1 cellular context compared by ENCODE assay signal in the genomic region with DNA sequence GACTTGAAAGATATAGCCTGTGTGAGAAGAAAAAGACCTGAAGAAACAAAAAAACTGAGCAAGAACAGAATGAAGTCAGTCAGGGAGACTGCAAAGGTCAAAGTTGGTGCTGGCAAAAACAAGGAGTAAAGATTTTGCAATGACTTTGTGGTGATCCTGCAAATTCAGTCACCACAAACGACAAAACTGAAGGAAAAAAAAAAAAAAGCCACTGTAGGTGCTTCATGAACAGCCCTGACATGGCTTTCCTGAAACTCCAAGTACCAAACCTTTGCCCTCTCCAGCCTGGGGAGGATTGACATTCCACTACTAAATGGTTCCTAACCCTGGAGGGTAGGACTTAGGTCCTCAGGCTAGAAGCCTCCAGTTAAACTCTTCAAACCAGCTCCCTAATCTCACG.
TF ChIP-seq lines count a peak whose summit lies in the region.

No MANE protein-coding gene starts in this region.

TF ChIP-seq in IMR-90, 13 proteins besides CTCF, POLR2A, EP300 and RAD21:
- no peak for TF ChIP-seq BHLHE40 (IDR thresholded peaks at IDR 0.05; ENCODE audit: low read depth, low read length)
- no peak for TF ChIP-seq FOS (IDR thresholded peaks at IDR 0.05; ENCODE audit: low read depth, low read length)
- TF ChIP-seq RFX5 (IDR thresholded peaks at IDR 0.05; ENCODE audit: low read depth, low read length), result no peak
- TF ChIP-seq ELK1 (IDR thresholded peaks at IDR 0.05; ENCODE audit: borderline replicate concordance, low read depth, low read length), result no peak
- no peak for TF ChIP-seq SMC3 (IDR thresholded peaks at IDR 0.05; ENCODE audit: low read depth, low read length)
- no peak for TF ChIP-seq MAFK (IDR thresholded peaks at IDR 0.05; ENCODE audit: low read depth, low read length)
- TF ChIP-seq CEBPB (IDR thresholded peaks at IDR 0.05; ENCODE audit: low read depth, low read length), result no peak
- no peak for TF ChIP-seq CHD1 (IDR thresholded peaks at IDR 0.05; ENCODE audit: low read depth, low read length)
- no peak for TF ChIP-seq MAZ (IDR thresholded peaks at IDR 0.05; ENCODE audit: borderline replicate concordance, low read depth, low read length)
